30 cellular contexts compared by ENCODE assay signal in the genomic region with DNA sequence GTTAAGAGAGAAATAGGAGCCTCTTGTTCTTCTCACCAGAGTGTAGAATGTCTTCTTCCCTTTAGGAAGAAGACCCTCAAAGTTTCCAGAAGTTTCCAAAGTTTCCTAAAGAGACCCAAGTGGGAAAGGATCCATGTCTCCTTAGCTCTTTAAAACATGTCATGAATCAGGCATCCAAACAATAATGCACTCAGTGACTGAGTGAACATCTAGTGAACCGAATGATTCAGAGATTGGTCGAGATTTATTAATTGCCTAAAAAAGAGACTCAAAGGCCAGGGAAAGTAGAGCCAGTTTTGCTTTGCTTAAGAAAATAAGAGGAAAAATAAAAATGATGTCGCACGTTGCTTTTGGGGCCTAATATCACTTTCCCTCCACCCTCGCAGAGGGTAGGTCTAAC. TPM values are rescaled to one million over a fixed set of nuclear protein-coding genes. Genes with fewer than 3 reads are reported as not detected.
"Had no signal": no experiment of that assay in that cellular context is flagged by ENCODE, and none has a peak within 500 bp of the region (broad histone marks: within the 10 kb centered on the region; RNA-seq: fewer than 3 reads in every experiment).

No MANE protein-coding gene starts in this region.

- FAIRE-seq: bronchial epithelial cell, pancreas, TTC549 had no signal

- H3K4me3 Mint-ChIP-seq: activated CD8-positive, alpha-beta T cell treated with anti-CD3 and anti-CD28 coated beads for 36 hours; activated naive CD4-positive, alpha-beta T cell treated with anti-CD3 and anti-CD28 coated beads, Interleukin-2, amount 50 U/mL, for 24 hours; activated naive CD8-positive, alpha-beta T cell treated with anti-CD3 and anti-CD28 coated beads, Interleukin-2, amount 50 U/mL, for 24 hours; activated T-cell treated with anti-CD3 and anti-CD28 coated beads, Interleukin-2, amount 50 U/mL, for 4 hours; activated T-helper 17 cell treated with anti-CD3 and anti-CD28 coated beads, Interleukin-2, amount 50 U/mL, for 72 hours; central memory CD8-positive, alpha-beta T cell; dendritic cell treated with granulocyte-macrophage colony-stimulating factor and Interleukin-4, amounts not matched to agents 40 ng/mL and 50 ng/mL, for 4 days; mesothelial cell of epicardium; naive B cell; WTC11 had no signal

- H2AFZ ChIP-seq: hepatocyte had no signal

- H3K9me3 Mint-ChIP-seq: activated CD8-positive, alpha-beta T cell treated with anti-CD3 and anti-CD28 coated beads for 36 hours; activated naive CD4-positive, alpha-beta T cell treated with anti-CD3 and anti-CD28 coated beads, Interleukin-2, amount 50 U/mL, for 24 hours; activated naive CD8-positive, alpha-beta T cell treated with anti-CD3 and anti-CD28 coated beads, Interleukin-2, amount 50 U/mL, for 24 hours; activated T-cell treated with anti-CD3 and anti-CD28 coated beads, Interleukin-2, amount 50 U/mL, for 4 hours; activated T-helper 17 cell treated with anti-CD3 and anti-CD28 coated beads, Interleukin-2, amount 50 U/mL, for 72 hours; central memory CD8-positive, alpha-beta T cell; dendritic cell treated with granulocyte-macrophage colony-stimulating factor and Interleukin-4, amounts not matched to agents 40 ng/mL and 50 ng/mL, for 4 days; mesothelial cell of epicardium; WTC11 had no signal

- H3K4me1 Mint-ChIP-seq: activated naive CD4-positive, alpha-beta T cell treated with anti-CD3 and anti-CD28 coated beads, Interleukin-2, amount 50 U/mL, for 24 hours; activated naive CD8-positive, alpha-beta T cell treated with anti-CD3 and anti-CD28 coated beads, Interleukin-2, amount 50 U/mL, for 24 hours; activated T-helper 17 cell treated with anti-CD3 and anti-CD28 coated beads, Interleukin-2, amount 50 U/mL, for 72 hours; central memory CD8-positive, alpha-beta T cell; mesothelial cell of epicardium; naive B cell; WTC11 had no signal

- H3K4me2 ChIP-seq: hepatocyte had no signal

- H3K36me3 ChIP-seq: esophagus muscularis mucosa, gastrocnemius medialis, pancreas, prostate gland, right atrium auricular region, tibial nerve had no signal

- DNase-seq: activated CD4-positive, alpha-beta T cell treated with anti-CD3 and anti-CD28 coated beads for 1 hour; activated CD4-positive, alpha-beta T cell treated with anti-CD3 and anti-CD28 coated beads, Interleukin-2, amount 50 U/mL, for 1 hour; activated CD8-positive, alpha-beta T cell treated with anti-CD3 and anti-CD28 coated beads for 36 hours; activated gamma-delta T cell treated with Interleukin-2 at 50 U/mL for 16 hours; activated naive CD8-positive, alpha-beta T cell treated with anti-CD3 and anti-CD28 coated beads, Interleukin-2, amount 50 U/mL, for 24 hours; activated T-cell treated with anti-CD3 and anti-CD28 coated beads, Interleukin-2, amount 50 U/mL, for 4 hours; amygdala; gastrocnemius medialis; islet precursor cell; left cardiac atrium; naive B cell; pancreas; stimulated activated naive CD4-positive, alpha-beta T cell; T-helper 9 cell had no signal

- H3K27ac Mint-ChIP-seq: activated CD8-positive, alpha-beta T cell treated with anti-CD3 and anti-CD28 coated beads for 36 hours; activated naive CD4-positive, alpha-beta T cell treated with anti-CD3 and anti-CD28 coated beads, Interleukin-2, amount 50 U/mL, for 24 hours; activated naive CD8-positive, alpha-beta T cell treated with anti-CD3 and anti-CD28 coated beads, Interleukin-2, amount 50 U/mL, for 24 hours; activated T-helper 17 cell treated with anti-CD3 and anti-CD28 coated beads, Interleukin-2, amount 50 U/mL, for 72 hours; dendritic cell treated with granulocyte-macrophage colony-stimulating factor and Interleukin-4, amounts not matched to agents 40 ng/mL and 50 ng/mL, for 4 days; mesothelial cell of epicardium; naive B cell; WTC11 had no signal

- H3K79me2 ChIP-seq: hepatocyte had no signal

- H3K27me3 ChIP-seq: esophagus muscularis mucosa, gastrocnemius medialis, hepatocyte, pancreas, right atrium auricular region, tibial nerve had no signal

- H3K4me3 ChIP-seq: esophagus muscularis mucosa, gastrocnemius medialis, hepatocyte, pancreas, prostate gland, right atrium auricular region, tibial nerve had no signal

- H3K36me3 Mint-ChIP-seq: activated naive CD4-positive, alpha-beta T cell treated with anti-CD3 and anti-CD28 coated beads, Interleukin-2, amount 50 U/mL, for 24 hours; mesothelial cell of epicardium; naive B cell; WTC11 had no signal

- H3K4me1 ChIP-seq: gastrocnemius medialis, pancreas, prostate gland, right atrium auricular region, tibial nerve had no signal

- H3K9me3 ChIP-seq: esophagus muscularis mucosa, gastrocnemius medialis, pancreas, prostate gland, right atrium auricular region, tibial nerve had no signal

- H3K27ac ChIP-seq: esophagus muscularis mucosa, gastrocnemius medialis, hepatocyte, pancreas, prostate gland, right atrium auricular region, tibial nerve had no signal

RNA-seq across cellular contexts. Expression of gene FGF5, which starts 29.4 kb away (rescaled TPM):
- total RNA-seq: activated CD8-positive, alpha-beta T cell treated with anti-CD3 and anti-CD28 coated beads for 36 hours; activated T-cell treated with anti-CD3 and anti-CD28 coated beads, Interleukin-2, amount 50 U/mL, for 4 hours; activated T-helper 17 cell treated with anti-CD3 and anti-CD28 coated beads, Interleukin-2, amount 50 U/mL, for 72 hours; gastrocnemius medialis; hepatocyte; left cardiac atrium; liver; pancreas; prostate gland; T-helper 1 cell treated with Interleukin-12 subunit alpha and Interleukin-12 subunit beta and Interleukin-4 antibody, amounts not matched to agents 30 ng/mL and 1 ng/mL, for 36 hours; ureter; WTC11 had no signal

RNA-seq across cellular contexts. Expression of gene CFAP299, which starts 39.7 kb away (rescaled TPM):
- total RNA-seq: activated CD8-positive, alpha-beta T cell treated with anti-CD3 and anti-CD28 coated beads for 36 hours; activated T-cell treated with anti-CD3 and anti-CD28 coated beads, Interleukin-2, amount 50 U/mL, for 4 hours; gastrocnemius medialis; hepatocyte; left cardiac atrium; liver; pancreas; right atrium auricular region; T-helper 1 cell treated with Interleukin-12 subunit alpha and Interleukin-12 subunit beta and Interleukin-4 antibody, amounts not matched to agents 30 ng/mL and 1 ng/mL, for 36 hours; ureter; WTC11 had no signal
